Comparison of ENCODE assay signal across 9 cellular contexts in genomic region chr2:102141915-102142828, GRCh38. TPM values are rescaled to one million over a fixed set of nuclear protein-coding genes. Genes with fewer than 3 reads are reported as not detected.
DNase-seq lines count a peak whose midpoint lies in the region; TF ChIP-seq lines count a peak whose summit lies in the region.
"Had no signal": no experiment of that assay in that cellular context is flagged by ENCODE, and none has a peak within 500 bp of the region (broad histone marks: within the 10 kb centered on the region; RNA-seq: fewer than 3 reads in every experiment).

Gene IL1R1 (plus strand): TSS chr2:102142746. CDS start chr2:102157725, 14,979 bp downstream.

- H3K4me3 ChIP-seq in ectodermal cell (ENCODE audit: insufficient read depth, low read depth, low read length) (peak within 1 kb of the TSS; percentile 44), liver (ENCODE audit: low read depth in 1 of 3, low read length in 3 of 3) (peak within 1 kb of the TSS; percentile 54 to 87 (median 72)), subcutaneous abdominal adipose tissue (ENCODE audit: low read depth in 1 of 5, low read length in 5 of 5) (peak within 1 kb of the TSS; percentile 77 to 93 (median 89))

- H3K9me3 ChIP-seq in ectodermal cell (ENCODE audit: control insufficient read depth, low read length) (no peaks in the 10 kb centered on the region), liver (ENCODE audit: control insufficient read depth in 4 of 4, low read length in 3 of 4) (peaks cover 7 to 28% (median 16%) of the 10 kb centered on the region in 4 donors), subcutaneous abdominal adipose tissue (ENCODE audit: control insufficient read depth in 5 of 5, low read length in 5 of 5) (peaks cover 0 to 22% (median 7%) of the 10 kb centered on the region in 5 donors)

- TF ChIP-seq CTCF in liver (IDR thresholded peaks at IDR 0.05; ENCODE audit: low read depth, low read length, missing input control): no peak

- H3K27ac ChIP-seq in ectodermal cell (ENCODE audit: insufficient read depth, low read depth, low read length, poor library complexity, severe bottlenecking) (no peak within 1 kb of the TSS), liver (ENCODE audit: low read depth in 1 of 2, low read length in 2 of 2) (peak within 1 kb of the TSS; percentile 88 to 89), subcutaneous abdominal adipose tissue (ENCODE audit: low read depth, low read length) (peak within 1 kb of the TSS; percentile 88)

- H3K36me3 ChIP-seq in ectodermal cell (ENCODE audit: control insufficient read depth, insufficient read depth, low read length) (no peaks in the 10 kb centered on the region), liver (ENCODE audit: control insufficient read depth in 4 of 4, insufficient read depth in 3 of 4, low read depth in 1 of 4, low read length in 3 of 4) (peaks cover 1 to 25% (median 20%) of the 10 kb centered on the region in 4 donors), subcutaneous abdominal adipose tissue (ENCODE audit: control insufficient read depth in 5 of 5, insufficient read depth in 5 of 5, low read length in 5 of 5) (peaks cover 0 to 7% (median 0%) of the 10 kb centered on the region in 5 donors)

- DNase-seq in NCI-H748 (lab: John Stamatoyannopoulos, UW; ENCODE audit: unreplicated experiment) (peak; percentile 38), NCI-H748 treated with DMSO at 0.1 percent for 48 hours (lab: John Stamatoyannopoulos, UW) (no peak), RPMI7951 (ENCODE audit: low read depth) (peak; percentile 85), NCI-H1417 treated with DMSO at 0.1 percent for 48 hours (lab: John Stamatoyannopoulos, UW) (no peak), NK-92 (lab: John Stamatoyannopoulos, UW; ENCODE audit: unreplicated experiment) (no peak)
- DNase-seq: DND-41 had no signal

- H3K4me1 ChIP-seq in ectodermal cell (ENCODE audit: control insufficient read depth, insufficient read depth, low read length) (no peaks in the 10 kb centered on the region), liver (ENCODE audit: control insufficient read depth in 4 of 4, insufficient read depth in 4 of 4, low read length in 3 of 4) (peaks cover 3 to 24% (median 9%) of the 10 kb centered on the region in 4 donors), subcutaneous abdominal adipose tissue (ENCODE audit: control insufficient read depth in 5 of 5, insufficient read depth in 5 of 5, low read length in 5 of 5) (peaks cover 9 to 43% (median 35%) of the 10 kb centered on the region in 5 donors)

- H3K9ac ChIP-seq in liver (ENCODE audit: low read depth in 1 of 2, low read length in 2 of 2) (peak within 1 kb of the TSS; percentile 57 to 97), subcutaneous abdominal adipose tissue (ENCODE audit: low read length in 5 of 5) (peak within 1 kb of the TSS; percentile 30 to 97 (median 87))

- TF ChIP-seq RAD21 in liver (IDR thresholded peaks at IDR 0.05): peak in 1 of 2 donors; percentile 42

- peaks cover 32% of the 10 kb centered on the region for H3K27me3 ChIP-seq in ectodermal cell (ENCODE audit: control insufficient read depth, insufficient read depth, low read length, poor library complexity, severe bottlenecking)
- H3K27me3 ChIP-seq in liver (ENCODE audit: control insufficient read depth in 4 of 4, insufficient read depth in 4 of 4, low read length in 3 of 4): no peaks in the 10 kb centered on the region
- H3K27me3 ChIP-seq in subcutaneous abdominal adipose tissue (ENCODE audit: control insufficient read depth in 5 of 5, insufficient read depth in 4 of 5, low read length in 5 of 5): no peaks in the 10 kb centered on the region

- 10 to 12% methylated on average over 67 to 68 of the region's 68 CpGs for WGBS in ectodermal cell, 2 experiments
- 10% methylated on average over 68 of the region's 68 CpGs for WGBS in liver

TF ChIP-seq in liver, 16 proteins besides CTCF, POLR2A, EP300 and RAD21:
- TF ChIP-seq TAF1 (conservative IDR thresholded peaks at IDR 0.05) (no peak), MAX (IDR thresholded peaks at IDR 0.05) (no peak), SP1 (IDR thresholded peaks at IDR 0.05) (peak; percentile 9), ATF3 (IDR thresholded peaks at IDR 0.05) (no peak), RXRA (IDR thresholded peaks at IDR 0.05) (no peak), EGR1 (IDR thresholded peaks at IDR 0.05; ENCODE audit: low read depth in 2 of 2) (peak; percentile 80 to 93), NR2F2 (IDR thresholded peaks at IDR 0.05) (no peak), REST (IDR thresholded peaks at IDR 0.05) (peak; percentile 34)

RNA-seq across cellular contexts. Expression of gene IL1R1, which starts in this region (rescaled TPM):
- total RNA-seq in RPMI7951 (2014; rRNA removed; shearing (Covaris generic)): 19.7 and 27.2 TPM in 2 replicates
- 1.1 TPM for polyA plus RNA-seq in ectodermal cell (2013, experiment 1 of 4)
- 0.59 TPM for polyA plus RNA-seq in ectodermal cell (2013, experiment 2 of 4)
- polyA plus RNA-seq in ectodermal cell (2013, experiment 3 of 4): 1.2 TPM
- 1.3 TPM for polyA plus RNA-seq in ectodermal cell (2013, experiment 4 of 4)
- total RNA-seq in liver: 10 to 100 TPM; 20.7 to 49.3 TPM
- 10 to 100 TPM; 14.0 to 38.2 TPM for polyA plus RNA-seq in liver

Comparison
In these comparisons a context has a peak if more than half of its experiments do, and no peak if none do; other contexts are left out.
1. DNase-seq: peak in NCI-H748 (single experiment) and RPMI7951 (single experiment); none in NCI-H748 treated with DMSO at 0.1 percent for 48 hours (single experiment), NCI-H1417 treated with DMSO at 0.1 percent for 48 hours (single experiment) and NK-92 (single experiment).
2. Peak in every context shown above with its lines, with median percentiles within 50 percentile points of each other: H3K4me3 ChIP-seq.